Comparison of ENCODE assay signal across 19 cellular contexts in genomic region chr18:59554796-59555195, GRCh38.
"Had no signal": no experiment of that assay in that cellular context is flagged by ENCODE, and none has a peak within 500 bp of the region (broad histone marks: within the 10 kb centered on the region; RNA-seq: fewer than 3 reads in every experiment).

No MANE protein-coding gene starts in this region.

- H3K27me3 ChIP-seq: colonic mucosa, esophagus squamous epithelium, neural progenitor cell, ovary, right atrium auricular region, sigmoid colon, stomach, transverse colon had no signal

- H3K4me1 Mint-ChIP-seq: natural killer cell, neural progenitor cell had no signal

- H3K27ac ChIP-seq: colonic mucosa, neural progenitor cell, ovary, right atrium auricular region, sigmoid colon, skin epidermis, stomach, thoracic aorta, transverse colon had no signal

- H3K4me2 ChIP-seq: neural progenitor cell had no signal

- H3K4me1 ChIP-seq: colonic mucosa, neural progenitor cell, stomach, transverse colon had no signal

- DNase-seq: colonic mucosa; dermis blood vessel endothelial cell; esophagus squamous epithelium; foreskin fibroblast; hippocampal formation; natural killer cell; nucleus accumbens; ovary; sigmoid colon; stimulated activated CD4-positive, alpha-beta T cell treated with anti-CD3 and anti-CD28 coated beads, Interleukin-12 subunit alpha, Interleukin-12 subunit beta, amount 100 ng/mL, for 4 hours; stimulated activated naive CD4-positive, alpha-beta T cell; stomach; substantia nigra; transverse colon had no signal

- H3K9ac ChIP-seq: neural progenitor cell had no signal

- H3K4me3 ChIP-seq: colonic mucosa, esophagus squamous epithelium, neural progenitor cell, ovary, right atrium auricular region, sigmoid colon, skin epidermis, stomach, thoracic aorta, transverse colon had no signal

- H3K4me3 Mint-ChIP-seq: natural killer cell, neural progenitor cell had no signal

- H3K27ac Mint-ChIP-seq: natural killer cell, neural progenitor cell had no signal

- H3K9me3 ChIP-seq: colonic mucosa, ovary, right atrium auricular region, sigmoid colon, thoracic aorta, transverse colon had no signal

- ATAC-seq: left lobe of liver, natural killer cell had no signal

- H3K36me3 ChIP-seq: colonic mucosa, esophagus squamous epithelium, neural progenitor cell, ovary, right atrium auricular region, sigmoid colon, stomach, thoracic aorta, transverse colon had no signal

- H2AFZ ChIP-seq: neural progenitor cell had no signal
